20 cellular contexts compared by ENCODE assay signal in genomic region chr4:137310156-137310555, GRCh38.
DNase-seq lines count a peak whose midpoint lies in the region; ATAC-seq, FAIRE-seq and TF ChIP-seq lines count a peak whose summit lies in the region.
"Had no signal": no experiment of that assay in that cellular context is flagged by ENCODE, and none has a peak within 500 bp of the region (broad histone marks: within the 10 kb centered on the region; RNA-seq: fewer than 3 reads in every experiment).

No MANE protein-coding gene starts in this region.

- H3K4me3 ChIP-seq in mesenchymal stem cell (ENCODE audit: insufficient read depth in 1 of 2, low read depth in 1 of 2, low read length in 2 of 2) = peak overlapping the region in 1 of 2 experiments; percentile 71
- H3K4me3 ChIP-seq: MG63, psoas muscle had no signal

- H3K27ac ChIP-seq in mesenchymal stem cell (ENCODE audit: low read length, poor library complexity, severe bottlenecking) = peak overlapping the region; percentile 70
- H3K27ac ChIP-seq: psoas muscle had no signal

- H2BK15ac ChIP-seq in mesenchymal stem cell (ENCODE audit: low read depth, poor library complexity, severe bottlenecking) = no peak overlapping the region

- no peak for FAIRE-seq in urothelium cell line (lab: Jason Lieb, UNC)
- FAIRE-seq: endothelial cell of umbilical vein, HTR-8/SVneo had no signal

- H3K36me3 ChIP-seq in mesenchymal stem cell (ENCODE audit: control insufficient read depth in 1 of 2, insufficient read depth in 2 of 2, low read depth in 1 of 2, low read length in 2 of 2) = no peaks in the 10 kb centered on the region

- H3K9me3 ChIP-seq in mesenchymal stem cell (ENCODE audit: control insufficient read depth, low read length) = no peaks in the 10 kb centered on the region
- H3K9me3 ChIP-seq: psoas muscle had no signal

- intact Hi-C loops in left ventricle myocardium superior (cut with micrococcal nuclease) (no loop called here), cardiac septum (cut with DNase I) (no loop called here)

- no peak overlapping the region for H4K91ac ChIP-seq in mesenchymal stem cell (ENCODE audit: low read length)

- no peak overlapping the region for H3K4ac ChIP-seq in mesenchymal stem cell (ENCODE audit: low read depth in 1 of 2, low read length in 2 of 2)

- H3K14ac ChIP-seq in mesenchymal stem cell (ENCODE audit: low read length in 2 of 2) = no peak overlapping the region

- no peak overlapping the region for H3K18ac ChIP-seq in mesenchymal stem cell (ENCODE audit: low read depth in 1 of 2, low read length in 2 of 2)

- H4K8ac ChIP-seq in mesenchymal stem cell (ENCODE audit: low read length) = no peak overlapping the region

- peak overlapping the region in 1 of 2 experiments; percentile 52 for H2BK12ac ChIP-seq in mesenchymal stem cell (ENCODE audit: low read length in 2 of 2)

- no peak overlapping the region for H3K23ac ChIP-seq in mesenchymal stem cell (ENCODE audit: low read length in 2 of 2)

- H2AK5ac ChIP-seq in mesenchymal stem cell (ENCODE audit: low read length, severe bottlenecking) = peak overlapping the region; percentile 69

- ATAC-seq in left ventricle myocardium superior = peak; percentile 53
- ATAC-seq in HG02981 (IDR thresholded peaks at IDR 0.05; ENCODE audit: unreplicated experiment) = no peak

- H2BK120ac ChIP-seq in mesenchymal stem cell (ENCODE audit: low read depth, low read length) = no peak overlapping the region

- no peak for TF ChIP-seq CTCF in GM10266 (IDR thresholded peaks at IDR 0.05; ENCODE audit: control insufficient read depth, insufficient read depth, low read depth, missing control alignments)

- no peak overlapping the region for H2AFZ ChIP-seq in mesenchymal stem cell (ENCODE audit: low read depth, low read length)

- H2BK5ac ChIP-seq in mesenchymal stem cell (ENCODE audit: low read depth, low read length, poor library complexity, severe bottlenecking) = peak overlapping the region; percentile 73

- DNase-seq in left ventricle myocardium superior (no peak), cardiac septum (ENCODE audit: low spot score) (no peak), brain pericyte (ENCODE audit: low read depth, low spot score) (peak; percentile 6), mesenchymal stem cell (no peak), COLO668 (lab: John Stamatoyannopoulos, UW; ENCODE audit: unreplicated experiment) (no peak), urothelium cell line (ENCODE audit: low spot score) (no peak), GM10266 (ENCODE audit: extremely low spot score) (no peak)
- DNase-seq: activated naive CD4-positive, alpha-beta T cell treated with anti-CD3 and anti-CD28 coated beads, Interleukin-2, amount 50 U/mL, for 16 hours; cerebellar nuclear complex; left cardiac atrium; MG63; NCI-H1930; NCI-H748 treated with DMSO at 0.1 percent for 48 hours; psoas muscle; RPMI8226; substantia nigra; T-helper 2 cell had no signal

- H3K79me1 ChIP-seq in mesenchymal stem cell (replicated peaks; ENCODE audit: low read length, poor library complexity, severe bottlenecking) = no peaks in the 10 kb centered on the region

- H3K4me1 ChIP-seq in mesenchymal stem cell (ENCODE audit: control insufficient read depth, insufficient read depth, low read depth, low read length) = peaks cover 1% of the 10 kb centered on the region
- H3K4me1 ChIP-seq: psoas muscle had no signal

- no peaks in the 10 kb centered on the region for H3K27me3 ChIP-seq in mesenchymal stem cell (ENCODE audit: control insufficient read depth in 1 of 2, insufficient read depth in 1 of 2, low read length in 2 of 2)
- H3K27me3 ChIP-seq: MG63 had no signal

- no peak overlapping the region for H3K4me2 ChIP-seq in mesenchymal stem cell (ENCODE audit: low read length, poor library complexity, severe bottlenecking)

- H3K9ac ChIP-seq in mesenchymal stem cell (ENCODE audit: low read length) = peak overlapping the region; percentile 83
